ENCODE assay signal across 15 cellular contexts in genomic region chr4:108889696-108890475, GRCh38.
"Had no signal": no experiment of that assay in that cellular context is flagged by ENCODE, and none has a peak within 500 bp of the region (broad histone marks: within the 10 kb centered on the region; RNA-seq: fewer than 3 reads in every experiment).

No MANE protein-coding gene starts in this region.

- H3K9me3 Mint-ChIP-seq: activated CD8-positive, alpha-beta T cell treated with anti-CD3 and anti-CD28 coated beads for 36 hours; activated naive CD8-positive, alpha-beta T cell treated with anti-CD3 and anti-CD28 coated beads, Interleukin-2, amount 10 ng/mL, durations not matched to agents 7 days and 5 days; natural killer cell; T-cell had no signal

- H3K27me3 ChIP-seq: gastrocnemius medialis, hepatocyte, stomach had no signal

- DNase-seq: activated CD4-positive, alpha-beta T cell treated with anti-CD3 and anti-CD28 coated beads for 36 hours; activated CD8-positive, alpha-beta memory T cell treated with anti-CD3 and anti-CD28 coated beads, Interleukin-2, amount 50 U/mL, for 4 hours; activated CD8-positive, alpha-beta T cell treated with anti-CD3 and anti-CD28 coated beads for 36 hours; activated naive CD8-positive, alpha-beta T cell treated with anti-CD3 and anti-CD28 coated beads, Interleukin-2, amount 10 ng/mL, durations not matched to agents 7 days and 5 days; anterior cingulate cortex; gastrocnemius medialis; kidney; lower lobe of right lung; natural killer cell; stomach; T-cell; T1000 had no signal

- H3K9me3 ChIP-seq: gastrocnemius medialis, lower lobe of right lung, stomach, thoracic aorta had no signal

- H3K4me1 ChIP-seq: gastrocnemius medialis, lower lobe of right lung, stomach had no signal

- H3K27me3 Mint-ChIP-seq: activated CD4-positive, alpha-beta T cell treated with anti-CD3 and anti-CD28 coated beads for 36 hours; activated CD8-positive, alpha-beta T cell treated with anti-CD3 and anti-CD28 coated beads for 36 hours had no signal

- H3K36me3 ChIP-seq: gastrocnemius medialis, lower lobe of right lung, stomach, thoracic aorta had no signal

- H2AFZ ChIP-seq: hepatocyte had no signal

- H3K36me3 Mint-ChIP-seq: activated naive CD8-positive, alpha-beta T cell treated with anti-CD3 and anti-CD28 coated beads, Interleukin-2, amount 10 ng/mL, durations not matched to agents 7 days and 5 days; natural killer cell; T-cell had no signal

- H3K79me2 ChIP-seq: hepatocyte had no signal

- H3K4me1 Mint-ChIP-seq: natural killer cell, T-cell had no signal

- H3K27ac ChIP-seq: gastrocnemius medialis, hepatocyte, lower lobe of right lung, stomach, thoracic aorta, VCaP had no signal

- H3K4me3 Mint-ChIP-seq: activated CD4-positive, alpha-beta T cell treated with anti-CD3 and anti-CD28 coated beads for 36 hours; activated CD8-positive, alpha-beta T cell treated with anti-CD3 and anti-CD28 coated beads for 36 hours; activated naive CD8-positive, alpha-beta T cell treated with anti-CD3 and anti-CD28 coated beads, Interleukin-2, amount 10 ng/mL, durations not matched to agents 7 days and 5 days; natural killer cell; T-cell had no signal

- ATAC-seq: activated CD4-positive, alpha-beta T cell treated with anti-CD3 and anti-CD28 coated beads for 36 hours; activated CD8-positive, alpha-beta T cell treated with anti-CD3 and anti-CD28 coated beads for 36 hours; gastrocnemius medialis; lower lobe of right lung; natural killer cell; T-cell had no signal

- H3K27ac Mint-ChIP-seq: activated CD4-positive, alpha-beta T cell treated with anti-CD3 and anti-CD28 coated beads for 36 hours; activated CD8-positive, alpha-beta T cell treated with anti-CD3 and anti-CD28 coated beads for 36 hours; activated naive CD8-positive, alpha-beta T cell treated with anti-CD3 and anti-CD28 coated beads, Interleukin-2, amount 10 ng/mL, durations not matched to agents 7 days and 5 days; natural killer cell; T-cell had no signal

- H3K4me3 ChIP-seq: gastrocnemius medialis, hepatocyte, lower lobe of right lung, stomach, thoracic aorta had no signal

- H3K4me2 ChIP-seq: hepatocyte had no signal
